Comparison of ENCODE assay signal across 8 cellular contexts in genomic region chr2:168889635-168890005, GRCh38. TPM values are rescaled to one million over a fixed set of nuclear protein-coding genes. Genes with fewer than 3 reads are reported as not detected.
DNase-seq lines count a peak whose midpoint lies in the region.

No MANE protein-coding gene starts in this region.

- H3K27me3 ChIP-seq in BLaER1 treated with 17β-estradiol and CSF1 and Interleukin-3, amounts not matched to agents 10 nM and 100 nM: no peaks in the 10 kb centered on the region
- no peaks in the 10 kb centered on the region; the same call in 1 of the 2 replicates for H3K27me3 ChIP-seq in H7 (ENCODE audit: control insufficient read depth, insufficient read depth, low read length)
- H3K27me3 ChIP-seq in mesendoderm (ENCODE audit: insufficient read depth, low read length, poor library complexity): no peaks in the 10 kb centered on the region

- DNase-seq in H7 (peak; percentile 4), mesendoderm (no peak), NOMO-1 treated with DMSO at 0.1 percent for 48 hours (lab: John Stamatoyannopoulos, UW; ENCODE audit: unreplicated experiment) (no peak), SIG-M5 (lab: John Stamatoyannopoulos, UW) (no peak), occipital lobe (lab: John Stamatoyannopoulos, UW) (no peak)
- no peak for DNase-seq in stimulated activated CD4-positive, alpha-beta T cell treated with anti-CD3 and anti-CD28 coated beads, Interleukin-2, amount 100 ng/mL, for 24 hours

- peaks cover 3% of the 10 kb centered on the region for H3K79me2 ChIP-seq in mesendoderm (ENCODE audit: control insufficient read depth, insufficient read depth, low read length)

- H2AK5ac ChIP-seq in mesendoderm (ENCODE audit: low read length): no peak overlapping the region

- peaks cover 0 to 40% (median 38%) of the 10 kb centered on the region in 11 experiments; a peak in 19 of 22 replicates for H3K36me3 ChIP-seq in BLaER1 treated with 17β-estradiol and CSF1 and Interleukin-3, amounts not matched to agents 10 nM and 100 nM
- H3K36me3 ChIP-seq in H7 (replicated peaks; ENCODE audit: control insufficient read depth, insufficient read depth, low read length) (peaks cover 1% of the 10 kb centered on the region; the same call in 1 of the 2 replicates), mesendoderm (ENCODE audit: control insufficient read depth, insufficient read depth, low read length) (no peaks in the 10 kb centered on the region)

- no peak overlapping the region for H2BK120ac ChIP-seq in mesendoderm (ENCODE audit: low read depth, low read length)

- no peaks in the 10 kb centered on the region; a peak in 1 of 22 replicates for H3K9me3 ChIP-seq in BLaER1 treated with 17β-estradiol and CSF1 and Interleukin-3, amounts not matched to agents 10 nM and 100 nM (replicated peaks in 1 of 11)

- H3K36me3 Mint-ChIP-seq in activated naive CD8-positive, alpha-beta T cell: no peaks in the 10 kb centered on the region

- peak overlapping the region in 9 of 11 experiments; percentile 75 to 92 (median 81); a peak in 18 of 22 replicates for H3K27ac ChIP-seq in BLaER1 treated with 17β-estradiol and CSF1 and Interleukin-3, amounts not matched to agents 10 nM and 100 nM
- no peak overlapping the region for H3K27ac ChIP-seq in mesendoderm (ENCODE audit: low read depth, low read length)

- H3K9me3 Mint-ChIP-seq in activated naive CD8-positive, alpha-beta T cell (ENCODE audit: low read depth): no peaks in the 10 kb centered on the region

- peak overlapping the region; percentile 63 to 87 (median 74) for H3K4me3 ChIP-seq in BLaER1 treated with 17β-estradiol and CSF1 and Interleukin-3, amounts not matched to agents 10 nM and 100 nM
- H3K4me3 ChIP-seq in H7 (ENCODE audit: insufficient read depth, low read depth, low read length) (peak overlapping the region; percentile 78), mesendoderm (ENCODE audit: low read length) (peak overlapping the region; percentile 95)

- no peak overlapping the region for H3K4ac ChIP-seq in mesendoderm (ENCODE audit: low read depth, low read length)

- WGBS in mesendoderm (ENCODE audit: extremely low coverage, insufficient coverage, low lambda C conversion rate): no CpG with 5 or more reads among the region's 3 CpGs

- H4K5ac ChIP-seq in mesendoderm (ENCODE audit: low read length): no peak overlapping the region

- H2BK15ac ChIP-seq in mesendoderm (replicated peaks; ENCODE audit: low read depth): no peak overlapping the region

- no peaks in the 10 kb centered on the region for H4K20me1 ChIP-seq in BLaER1 treated with 17β-estradiol and CSF1 and Interleukin-3, amounts not matched to agents 10 nM and 100 nM

- peak overlapping the region; percentile 97 for H3K4me3 Mint-ChIP-seq in activated naive CD8-positive, alpha-beta T cell

- H4K8ac ChIP-seq in mesendoderm (ENCODE audit: low read depth, low read length): no peak overlapping the region

- H3K23ac ChIP-seq in mesendoderm (ENCODE audit: low read length): no peak overlapping the region

- H3K27ac Mint-ChIP-seq in activated naive CD8-positive, alpha-beta T cell: no peak overlapping the region

- peaks cover 10 to 15% (median 12%) of the 10 kb centered on the region in 10 experiments for H3K4me1 ChIP-seq in BLaER1 treated with 17β-estradiol and CSF1 and Interleukin-3, amounts not matched to agents 10 nM and 100 nM
- H3K4me1 ChIP-seq in mesendoderm (ENCODE audit: control insufficient read depth, low read depth, low read length): no peaks in the 10 kb centered on the region

- no peak overlapping the region for H3K18ac ChIP-seq in mesendoderm (ENCODE audit: low read length)

- H2BK5ac ChIP-seq in mesendoderm (ENCODE audit: low read length): no peak overlapping the region

- peak overlapping the region; percentile 73 to 97 (median 87) for H3K4me2 ChIP-seq in BLaER1 treated with 17β-estradiol and CSF1 and Interleukin-3, amounts not matched to agents 10 nM and 100 nM
- H3K4me2 ChIP-seq in mesendoderm (ENCODE audit: low read length): peak overlapping the region; percentile 72

- H3K4me1 Mint-ChIP-seq in activated naive CD8-positive, alpha-beta T cell (ENCODE audit: low read depth): peaks cover 13% of the 10 kb centered on the region

- peak overlapping the region; percentile 75 to 93 (median 84) for H3K9ac ChIP-seq in BLaER1 treated with 17β-estradiol and CSF1 and Interleukin-3, amounts not matched to agents 10 nM and 100 nM
- peak overlapping the region; percentile 94 for H3K9ac ChIP-seq in mesendoderm (ENCODE audit: low read length)

- H3K27me3 Mint-ChIP-seq in activated naive CD8-positive, alpha-beta T cell: peaks cover 6% of the 10 kb centered on the region

- H3K79me1 ChIP-seq in mesendoderm (ENCODE audit: low read length): peaks cover 4% of the 10 kb centered on the region

- H3K56ac ChIP-seq in mesendoderm (ENCODE audit: low read length): peak overlapping the region; percentile 94

RNA-seq across cellular contexts. Expression of gene SPC25, which starts 0.6 kb away (rescaled TPM):
- total RNA-seq in H7 (2014; rRNA removed; shearing (Covaris generic)): 11.9 and 13.9 TPM in 2 replicates
- polyA plus RNA-seq in mesendoderm (2013, experiment 1 of 2): 37.0 TPM
- polyA plus RNA-seq in mesendoderm (2013, experiment 2 of 2): 35.9 TPM
- total RNA-seq in occipital lobe: 3.4 TPM

RNA-seq across cellular contexts. Expression of gene G6PC2, which starts 11.5 kb away (rescaled TPM):
- total RNA-seq in H7 (2014; rRNA removed; shearing (Covaris generic)): not detected in 2 replicates
- polyA plus RNA-seq in mesendoderm (2013, experiment 1 of 2): not detected
- not detected for polyA plus RNA-seq in mesendoderm (2013, experiment 2 of 2)
- not detected for total RNA-seq in occipital lobe
